ENCODE assay signal across 20 cellular contexts in genomic region chr1:183883629-183884028, GRCh38.
DNase-seq lines count a peak whose midpoint lies in the region; ATAC-seq and TF ChIP-seq lines count a peak whose summit lies in the region.
"Had no signal": no experiment of that assay in that cellular context is flagged by ENCODE, and none has a peak within 500 bp of the region (broad histone marks: within the 10 kb centered on the region; RNA-seq: fewer than 3 reads in every experiment).

No MANE protein-coding gene starts in this region.

- H4K5ac ChIP-seq in IMR-90 (ENCODE audit: low read depth, low read length), result no peak overlapping the region

- WGBS in IMR-90 (ENCODE audit: extremely low coverage in 2 of 2, insufficient read length in 1 of 2), 2 experiments, result 100% methylated on average over 1 of the region's 5 CpGs; no CpG with 5 or more reads in 1 of the 2 experiments

- TF ChIP-seq RAD21 in IMR-90 (IDR thresholded peaks at IDR 0.05; ENCODE audit: low read length), result no peak

- H3K56ac ChIP-seq in IMR-90 (ENCODE audit: extremely low read depth, insufficient read depth, low read length), result no peak overlapping the region

- DNase-seq in AG10803 (ENCODE audit: low read depth) (peak; percentile 33), IMR-90 (no peak), WERI-Rb-1 (peak; percentile 35), mucosa of descending colon (peak in 1 of 3 donors; percentile 28), middle frontal gyrus (ENCODE audit: extremely low spot score, low spot score) (no peak), T-helper 9 cell (no peak), dedifferentiated amniotic fluid mesenchymal stem cell (ENCODE audit: extremely low spot score) (no peak)
- DNase-seq: activated CD4-positive, alpha-beta T cell treated with anti-CD3 and anti-CD28 coated beads for 4 hours; activated CD8-positive, alpha-beta memory T cell treated with anti-CD3 and anti-CD28 coated beads, Interleukin-2, amount 10 ng/mL, durations not matched to agents 7 days and 5 days; activated naive CD8-positive, alpha-beta T cell treated with anti-CD3 and anti-CD28 coated beads, Interleukin-2, amount 10 ng/mL, durations not matched to agents 7 days and 5 days; colonic mucosa; foreskin keratinocyte; GOT3; hippocampal formation; NCI-H1417 treated with DMSO at 0.1 percent for 48 hours; NCI-H2171; NCI-H748 treated with DMSO at 0.1 percent for 48 hours had no signal

- H3K9me1 ChIP-seq in IMR-90 (ENCODE audit: insufficient read depth, low read length), result peaks cover 13% of the 10 kb centered on the region

- no peak overlapping the region for H3K4me3 ChIP-seq in AG10803 (ENCODE audit: low read length)
- no peak overlapping the region for H3K4me3 ChIP-seq in IMR-90 (ENCODE audit: insufficient read depth, low read depth, low read length)
- H3K4me3 ChIP-seq in WERI-Rb-1 (ENCODE audit: low read depth, low read length), result no peak overlapping the region
- no peak overlapping the region for H3K4me3 ChIP-seq in mucosa of descending colon
- H3K4me3 ChIP-seq: colonic mucosa, thoracic aorta had no signal

- dilution Hi-C loops in IMR-90 (cut with HindIII; ENCODE audit: low sequenced_read_pairs, unreplicated experiment), result no loop called here

- ATAC-seq in IMR-90 (ENCODE audit: low read depth) (no peak), mucosa of descending colon (peak; percentile 32), HG03432 (IDR thresholded peaks at IDR 0.05; ENCODE audit: unreplicated experiment) (no peak)
- ATAC-seq: activated CD8-positive, alpha-beta memory T cell treated with anti-CD3 and anti-CD28 coated beads, Interleukin-2, amount 10 ng/mL, durations not matched to agents 7 days and 5 days; foreskin keratinocyte; Panc1 had no signal

- no peak overlapping the region for H2BK120ac ChIP-seq in IMR-90 (ENCODE audit: low read depth, low read length)

- H3K9ac ChIP-seq in IMR-90 (ENCODE audit: low read depth, low read length), result no peak overlapping the region

- no TSS peak for BruUV-seq in IMR-90 (replicated peaks; lab: Mats Ljungman, UMichigan)

- no peak overlapping the region for H4K91ac ChIP-seq in IMR-90 (ENCODE audit: insufficient read depth, low read depth, low read length)

- H2AFZ ChIP-seq in IMR-90 (replicated peaks; ENCODE audit: low read length, poor library complexity), result no peak overlapping the region

- H2BK20ac ChIP-seq in IMR-90 (ENCODE audit: low read depth, low read length), result no peak overlapping the region

- no peaks in the 10 kb centered on the region; a peak in 1 of 4 replicates for H3K79me1 ChIP-seq in IMR-90 (ENCODE audit: low read depth in 1 of 2, low read length in 2 of 2)

- H3K23ac ChIP-seq in IMR-90 (ENCODE audit: low read depth, low read length), result no peak overlapping the region

- CTCF ChIA-PET in IMR-90 (lab: Yijun Ruan, JAX), result no interaction called here

- H2AK9ac ChIP-seq in IMR-90 (replicated peaks; ENCODE audit: low read depth, low read length, poor library complexity), result no peak overlapping the region

- H2BK15ac ChIP-seq in IMR-90 (ENCODE audit: low read depth, low read length), result peak overlapping the region; percentile 18; the same call in 1 of the 3 replicates

- H2AK5ac ChIP-seq in IMR-90 (ENCODE audit: low read depth, low read length), result no peak overlapping the region; the same call in 1 of the 2 replicates

- no peak overlapping the region for H3K14ac ChIP-seq in IMR-90 (replicated peaks; ENCODE audit: low read depth, low read length)

- H4K8ac ChIP-seq in IMR-90 (ENCODE audit: low read depth in 2 of 2, low read length in 2 of 2), result no peak overlapping the region

- H3K18ac ChIP-seq in IMR-90 (ENCODE audit: low read depth, low read length), result no peak overlapping the region

- no peaks in the 10 kb centered on the region for H3K9me3 ChIP-seq in IMR-90 (ENCODE audit: control insufficient read depth, insufficient read depth, low read length)
- no peaks in the 10 kb centered on the region for H3K9me3 ChIP-seq in WERI-Rb-1 (ENCODE audit: severe bottlenecking)
- no peaks in the 10 kb centered on the region for H3K9me3 ChIP-seq in mucosa of descending colon
- H3K9me3 ChIP-seq: colonic mucosa, thoracic aorta had no signal

- no peaks in the 10 kb centered on the region; the same call in 1 of the 2 replicates for H4K20me1 ChIP-seq in IMR-90 (ENCODE audit: insufficient read depth, low read length)

- no peaks in the 10 kb centered on the region for H3K27me3 ChIP-seq in IMR-90 (ENCODE audit: control insufficient read depth, insufficient read depth, low read length)
- no peaks in the 10 kb centered on the region for H3K27me3 ChIP-seq in WERI-Rb-1 (ENCODE audit: insufficient read depth, low read depth, severe bottlenecking)
- H3K27me3 ChIP-seq: colonic mucosa, foreskin keratinocyte had no signal

- no peak for TF ChIP-seq CTCF in AG10803 (conservative IDR thresholded peaks at IDR 0.05; ENCODE audit: low read length)
- no peak for TF ChIP-seq CTCF in IMR-90 (conservative IDR thresholded peaks at IDR 0.05; ENCODE audit: low read depth, low read length)
- no peak for TF ChIP-seq CTCF in WERI-Rb-1 (IDR thresholded peaks at IDR 0.05; ENCODE audit: low read depth, low read length)
- no peak for TF ChIP-seq CTCF in mucosa of descending colon (IDR thresholded peaks at IDR 0.05)

- in situ Hi-C loops in IMR-90 (cut with MboI; ENCODE audit: low sequenced_read_pairs), result no loop called here

- no peak overlapping the region for H3K4me2 ChIP-seq in IMR-90 (ENCODE audit: low read depth, low read length)

- POLR2A ChIA-PET in IMR-90 (lab: Charles Lee; ENCODE audit: unreplicated experiment), result no interaction called here

- H3K36me3 ChIP-seq in IMR-90 (ENCODE audit: control insufficient read depth, insufficient read depth, low read length), result peaks cover 9% of the 10 kb centered on the region
- H3K36me3 ChIP-seq in WERI-Rb-1, result no peaks in the 10 kb centered on the region; the same call in 1 of the 2 replicates
- no peaks in the 10 kb centered on the region for H3K36me3 ChIP-seq in mucosa of descending colon (ENCODE audit: low read depth)
- H3K36me3 ChIP-seq: colonic mucosa, thoracic aorta had no signal

- H3K4ac ChIP-seq in IMR-90 (ENCODE audit: low read depth, low read length), result no peak overlapping the region

- no peak overlapping the region for H2BK5ac ChIP-seq in IMR-90 (ENCODE audit: low read depth, low read length, poor library complexity, severe bottlenecking)

- TF ChIP-seq POLR2A in IMR-90 (IDR thresholded peaks at IDR 0.05; ENCODE audit: low read depth, low read length), result no peak

- H3K27ac ChIP-seq in IMR-90 (ENCODE audit: insufficient read depth, low read length) (no peak overlapping the region), WERI-Rb-1 (peak overlapping the region; percentile 25)
- H3K27ac ChIP-seq: colonic mucosa, foreskin keratinocyte, thoracic aorta had no signal

- intact Hi-C loops in IMR-90 (cut with micrococcal nuclease) (no loop called here), mucosa of descending colon (cut with DNase I, micrococcal nuclease) (no loop called here)

- H3K4me1 ChIP-seq in IMR-90 (ENCODE audit: control insufficient read depth, insufficient read depth, low read length) (peaks cover 13% of the 10 kb centered on the region), mucosa of descending colon (ENCODE audit: low read depth) (no peaks in the 10 kb centered on the region)
- H3K4me1 ChIP-seq: colonic mucosa had no signal

TF ChIP-seq in IMR-90, 13 proteins besides CTCF, POLR2A, EP300 and RAD21:
- TF ChIP-seq SMC3 (IDR thresholded peaks at IDR 0.05; ENCODE audit: low read depth, low read length) (no peak), FOS (IDR thresholded peaks at IDR 0.05; ENCODE audit: low read depth, low read length) (no peak), MAZ (IDR thresholded peaks at IDR 0.05; ENCODE audit: borderline replicate concordance, low read depth, low read length) (no peak), RCOR1 (IDR thresholded peaks at IDR 0.05; ENCODE audit: insufficient replicate concordance, low read length) (no peak), ELK1 (IDR thresholded peaks at IDR 0.05; ENCODE audit: borderline replicate concordance, low read depth, low read length) (no peak), CEBPB (IDR thresholded peaks at IDR 0.05; ENCODE audit: low read depth, low read length) (no peak), NFE2L2 (IDR thresholded peaks at IDR 0.05; ENCODE audit: low read depth, low read length) (no peak), MXI1 (IDR thresholded peaks at IDR 0.05; ENCODE audit: borderline replicate concordance, low read depth, low read length) (no peak), BHLHE40 (IDR thresholded peaks at IDR 0.05; ENCODE audit: low read depth, low read length) (no peak), MAFK (IDR thresholded peaks at IDR 0.05; ENCODE audit: low read depth, low read length) (no peak), RFX5 (IDR thresholded peaks at IDR 0.05; ENCODE audit: low read depth, low read length) (no peak), CHD1 (IDR thresholded peaks at IDR 0.05; ENCODE audit: low read depth, low read length) (no peak), USF2 (IDR thresholded peaks at IDR 0.05; ENCODE audit: low read depth, low read length) (no peak)

Comparison
In these comparisons a context has a peak if more than half of its experiments do, and no peak if none do; other contexts are left out.
1. DNase-seq: peak in AG10803 (single experiment) and WERI-Rb-1 (single experiment); none in IMR-90 (single experiment), middle frontal gyrus (single experiment), T-helper 9 cell (single experiment) and dedifferentiated amniotic fluid mesenchymal stem cell (single experiment).